ENCODE assay signal across 1 cellular context in genomic region chr1:1241588-1242229, GRCh38.
A peak's percentile ranks its signal among the peaks of the same experiment; 100 is the strongest.
TF ChIP-seq lines count a peak whose summit lies in the region.

No MANE protein-coding gene starts in this region.

TF ChIP-seq in K562, 482 proteins besides CTCF, POLR2A, EP300 and RAD21:
- TF ChIP-seq HNRNPL (IDR thresholded peaks at IDR 0.05; ENCODE audit: low read depth, low read length): peak; percentile 72
- TF ChIP-seq ZNF518B (CRISPR knock-in tag; IDR thresholded peaks at IDR 0.05): no peak
